Comparison of ENCODE assay signal across 25 cellular contexts in genomic region chr16:65223335-65223734, GRCh38.
"Had no signal": no experiment of that assay in that cellular context is flagged by ENCODE, and none has a peak within 500 bp of the region (broad histone marks: within the 10 kb centered on the region; RNA-seq: fewer than 3 reads in every experiment).

No MANE protein-coding gene starts in this region.

- H3K27me3 ChIP-seq: gastrocnemius medialis, hepatocyte, left lung, right lobe of liver, stomach, thyroid gland had no signal

- H3K9ac ChIP-seq: parathyroid adenoma had no signal

- H3K27ac Mint-ChIP-seq: effector memory CD8-positive, alpha-beta T cell; progenitor cell of endocrine pancreas; type B pancreatic cell had no signal

- ATAC-seq: effector memory CD8-positive, alpha-beta T cell; gastrocnemius medialis; heart left ventricle; left lung; naive thymus-derived CD4-positive, alpha-beta T cell; right lobe of liver had no signal

- H3K4me3 Mint-ChIP-seq: effector memory CD8-positive, alpha-beta T cell; naive thymus-derived CD4-positive, alpha-beta T cell; neural crest cell; type B pancreatic cell had no signal

- H3K9me3 Mint-ChIP-seq: neural crest cell, type B pancreatic cell had no signal

- H3K9me3 ChIP-seq: gastrocnemius medialis, heart left ventricle, left lung, right lobe of liver, stomach, thyroid gland had no signal

- H3K4me1 ChIP-seq: gastrocnemius medialis, heart left ventricle, left lung, parathyroid adenoma, right lobe of liver, stomach, thyroid gland had no signal

- H3K36me3 Mint-ChIP-seq: naive thymus-derived CD4-positive, alpha-beta T cell; type B pancreatic cell had no signal

- H3K4me2 ChIP-seq: hepatocyte had no signal

- H3K4me3 ChIP-seq: gastrocnemius medialis, heart left ventricle, hepatocyte, left lung, right lobe of liver, stomach, thyroid gland had no signal

- H2AFZ ChIP-seq: hepatocyte, parathyroid adenoma had no signal

- H3K36me3 ChIP-seq: gastrocnemius medialis, heart left ventricle, left lung, right lobe of liver, stomach, thyroid gland had no signal

- DNase-seq: cerebellar nuclear complex; cortex of kidney; effector memory CD8-positive, alpha-beta T cell; erythroblast; gastrocnemius medialis; heart left ventricle; kidney; left lung; mesendoderm; midbrain; naive thymus-derived CD4-positive, alpha-beta T cell; right lobe of liver; small intestine; stimulated activated CD4-positive, alpha-beta T cell treated with anti-CD3 and anti-CD28 coated beads, Interleukin-12 subunit alpha, Interleukin-12 subunit beta, amount 100 ng/mL, for 4 hours; stimulated activated CD4-positive, alpha-beta T cell treated with anti-CD3 and anti-CD28 coated beads, Interleukin-1b, Interleukin-23, amount 100 ng/mL, for 48 hours; stimulated activated CD4-positive, alpha-beta T cell treated with anti-CD3 and anti-CD28 coated beads, Interleukin-4, amount 100 ng/mL, for 1 hour; stimulated activated CD8-positive, alpha-beta memory T cell treated with anti-CD3 and anti-CD28 coated beads, Interleukin-4, amount 100 ng/mL, for 48 hours; stimulated activated naive CD4-positive, alpha-beta T cell treated with Interleukin-2 at 50 U/mL for 16 hours; stomach; thyroid gland had no signal

- H3K79me2 ChIP-seq: hepatocyte, parathyroid adenoma had no signal

- H3K27ac ChIP-seq: gastrocnemius medialis, heart left ventricle, hepatocyte, left lung, parathyroid adenoma, right lobe of liver, stomach, thyroid gland had no signal

- H3K27me3 Mint-ChIP-seq: effector memory CD8-positive, alpha-beta T cell; naive thymus-derived CD4-positive, alpha-beta T cell had no signal
